In the genomic region with DNA sequence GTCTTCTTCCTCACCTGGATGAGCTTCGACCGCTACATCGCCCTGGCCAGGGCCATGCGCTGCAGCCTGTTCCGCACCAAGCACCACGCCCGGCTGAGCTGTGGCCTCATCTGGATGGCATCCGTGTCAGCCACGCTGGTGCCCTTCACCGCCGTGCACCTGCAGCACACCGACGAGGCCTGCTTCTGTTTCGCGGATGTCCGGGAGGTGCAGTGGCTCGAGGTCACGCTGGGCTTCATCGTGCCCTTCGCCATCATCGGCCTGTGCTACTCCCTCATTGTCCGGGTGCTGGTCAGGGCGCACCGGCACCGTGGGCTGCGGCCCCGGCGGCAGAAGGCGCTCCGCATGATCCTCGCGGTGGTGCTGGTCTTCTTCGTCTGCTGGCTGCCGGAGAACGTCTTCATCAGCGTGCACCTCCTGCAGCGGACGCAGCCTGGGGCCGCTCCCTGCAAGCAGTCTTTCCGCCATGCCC, we compare ENCODE assay signal across 1 cellular context.
A peak's percentile ranks its signal among the peaks of the same experiment; 100 is the strongest.
TF ChIP-seq lines count a peak whose summit lies in the region.

No MANE protein-coding gene starts in this region.

TF ChIP-seq in HepG2, 621 proteins besides CTCF, POLR2A, EP300 and RAD21 (continues in another document):
- TF ChIP-seq GTF2F1 (IDR thresholded peaks at IDR 0.05; ENCODE audit: low read length): no peak
- TF ChIP-seq FOXA1 (IDR thresholded peaks at IDR 0.05): no peak
- TF ChIP-seq FOXA1 (CRISPR knock-in tag; IDR thresholded peaks at IDR 0.05): no peak
- peak; percentile 2; the same call in 1 of the 2 replicates for TF ChIP-seq MTA1 (CRISPR knock-in tag; IDR thresholded peaks at IDR 0.05; ENCODE audit: borderline replicate concordance)
- peak; percentile 71 for TF ChIP-seq RBFOX2 (IDR thresholded peaks at IDR 0.05; ENCODE audit: low read depth, low read length)
- no peak for TF ChIP-seq ZNF562 (CRISPR knock-in tag; IDR thresholded peaks at IDR 0.05; ENCODE audit: borderline replicate concordance)
- TF ChIP-seq, protein P1, sequence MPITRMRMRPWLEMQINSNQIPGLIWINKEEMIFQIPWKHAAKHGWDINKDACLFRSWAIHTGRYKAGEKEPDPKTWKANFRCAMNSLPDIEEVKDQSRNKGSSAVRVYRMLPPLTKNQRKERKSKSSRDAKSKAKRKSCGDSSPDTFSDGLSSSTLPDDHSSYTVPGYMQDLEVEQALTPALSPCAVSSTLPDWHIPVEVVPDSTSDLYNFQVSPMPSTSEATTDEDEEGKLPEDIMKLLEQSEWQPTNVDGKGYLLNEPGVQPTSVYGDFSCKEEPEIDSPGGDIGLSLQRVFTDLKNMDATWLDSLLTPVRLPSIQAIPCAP (CRISPR knock-in tag; IDR thresholded peaks at IDR 0.05; ENCODE audit: low read depth): no peak
- 0 out of 2 replicates have a peak, but pooled peaks have one; percentile 15 for TF ChIP-seq DZIP1 (CRISPR knock-in tag; IDR thresholded peaks at IDR 0.05)
- TF ChIP-seq AGO2 (optimal IDR thresholded peaks at IDR 0.05; ENCODE audit: low read depth, low read length): peak; percentile 89
- no peak for TF ChIP-seq ZNF800 (CRISPR knock-in tag; IDR thresholded peaks at IDR 0.05)
- TF ChIP-seq, protein P2, sequence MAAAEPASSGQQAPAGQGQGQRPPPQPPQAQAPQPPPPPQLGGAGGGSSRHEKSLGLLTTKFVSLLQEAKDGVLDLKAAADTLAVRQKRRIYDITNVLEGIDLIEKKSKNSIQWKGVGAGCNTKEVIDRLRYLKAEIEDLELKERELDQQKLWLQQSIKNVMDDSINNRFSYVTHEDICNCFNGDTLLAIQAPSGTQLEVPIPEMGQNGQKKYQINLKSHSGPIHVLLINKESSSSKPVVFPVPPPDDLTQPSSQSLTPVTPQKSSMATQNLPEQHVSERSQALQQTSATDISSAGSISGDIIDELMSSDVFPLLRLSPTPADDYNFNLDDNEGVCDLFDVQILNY (CRISPR knock-in tag; conservative IDR thresholded peaks at IDR 0.05): no peak
- no peak for TF ChIP-seq YY1 (IDR thresholded peaks at IDR 0.05; ENCODE audit: insufficient read depth, insufficient replicate concordance, low read depth, low read length)
- TF ChIP-seq, protein P3, sequence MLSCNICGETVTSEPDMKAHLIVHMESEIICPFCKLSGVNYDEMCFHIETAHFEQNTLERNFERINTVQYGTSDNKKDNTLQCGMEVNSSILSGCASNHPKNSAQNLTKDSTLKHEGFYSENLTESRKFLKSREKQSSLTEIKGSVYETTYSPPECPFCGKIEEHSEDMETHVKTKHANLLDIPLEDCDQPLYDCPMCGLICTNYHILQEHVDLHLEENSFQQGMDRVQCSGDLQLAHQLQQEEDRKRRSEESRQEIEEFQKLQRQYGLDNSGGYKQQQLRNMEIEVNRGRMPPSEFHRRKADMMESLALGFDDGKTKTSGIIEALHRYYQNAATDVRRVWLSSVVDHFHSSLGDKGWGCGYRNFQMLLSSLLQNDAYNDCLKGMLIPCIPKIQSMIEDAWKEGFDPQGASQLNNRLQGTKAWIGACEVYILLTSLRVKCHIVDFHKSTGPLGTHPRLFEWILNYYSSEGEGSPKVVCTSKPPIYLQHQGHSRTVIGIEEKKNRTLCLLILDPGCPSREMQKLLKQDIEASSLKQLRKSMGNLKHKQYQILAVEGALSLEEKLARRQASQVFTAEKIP (CRISPR knock-in tag; IDR thresholded peaks at IDR 0.05; ENCODE audit: borderline replicate concordance): no peak
- no peak for TF ChIP-seq ARNT2 (CRISPR knock-in tag; IDR thresholded peaks at IDR 0.05; ENCODE audit: low read depth)
- TF ChIP-seq HCFC1 (IDR thresholded peaks at IDR 0.05; ENCODE audit: low read depth, low read length): no peak
- peak; percentile 94 for TF ChIP-seq ZBTB38 (CRISPR knock-in tag; IDR thresholded peaks at IDR 0.05)
- TF ChIP-seq KLF13 (CRISPR knock-in tag; IDR thresholded peaks at IDR 0.05): 0 out of 2 replicates have a peak, but pooled peaks have one; percentile 23
- TF ChIP-seq ZMAT3 (CRISPR knock-in tag; conservative IDR thresholded peaks at IDR 0.05): no peak
- TF ChIP-seq ZNF768 (CRISPR knock-in tag; IDR thresholded peaks at IDR 0.05): peak; percentile 20; the same call in 1 of the 2 replicates
- TF ChIP-seq MYC (CRISPR knock-in tag; IDR thresholded peaks at IDR 0.05; ENCODE audit: borderline replicate concordance): no peak
- TF ChIP-seq ZNF550 (CRISPR knock-in tag; IDR thresholded peaks at IDR 0.05; ENCODE audit: borderline replicate concordance): no peak
- TF ChIP-seq DMTF1 (CRISPR knock-in tag; IDR thresholded peaks at IDR 0.05): no peak
- TF ChIP-seq SMAD9 (CRISPR knock-in tag; IDR thresholded peaks at IDR 0.05): no peak
- TF ChIP-seq KDM6A (CRISPR knock-in tag; IDR thresholded peaks at IDR 0.05; ENCODE audit: low read depth): no peak
- TF ChIP-seq, protein P4, sequence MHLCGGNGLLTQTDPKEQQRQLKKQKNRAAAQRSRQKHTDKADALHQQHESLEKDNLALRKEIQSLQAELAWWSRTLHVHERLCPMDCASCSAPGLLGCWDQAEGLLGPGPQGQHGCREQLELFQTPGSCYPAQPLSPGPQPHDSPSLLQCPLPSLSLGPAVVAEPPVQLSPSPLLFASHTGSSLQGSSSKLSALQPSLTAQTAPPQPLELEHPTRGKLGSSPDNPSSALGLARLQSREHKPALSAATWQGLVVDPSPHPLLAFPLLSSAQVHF (CRISPR knock-in tag; IDR thresholded peaks at IDR 0.05): 0 out of 2 replicates have a peak, but pooled peaks have one; percentile 28
- TF ChIP-seq, protein P5, sequence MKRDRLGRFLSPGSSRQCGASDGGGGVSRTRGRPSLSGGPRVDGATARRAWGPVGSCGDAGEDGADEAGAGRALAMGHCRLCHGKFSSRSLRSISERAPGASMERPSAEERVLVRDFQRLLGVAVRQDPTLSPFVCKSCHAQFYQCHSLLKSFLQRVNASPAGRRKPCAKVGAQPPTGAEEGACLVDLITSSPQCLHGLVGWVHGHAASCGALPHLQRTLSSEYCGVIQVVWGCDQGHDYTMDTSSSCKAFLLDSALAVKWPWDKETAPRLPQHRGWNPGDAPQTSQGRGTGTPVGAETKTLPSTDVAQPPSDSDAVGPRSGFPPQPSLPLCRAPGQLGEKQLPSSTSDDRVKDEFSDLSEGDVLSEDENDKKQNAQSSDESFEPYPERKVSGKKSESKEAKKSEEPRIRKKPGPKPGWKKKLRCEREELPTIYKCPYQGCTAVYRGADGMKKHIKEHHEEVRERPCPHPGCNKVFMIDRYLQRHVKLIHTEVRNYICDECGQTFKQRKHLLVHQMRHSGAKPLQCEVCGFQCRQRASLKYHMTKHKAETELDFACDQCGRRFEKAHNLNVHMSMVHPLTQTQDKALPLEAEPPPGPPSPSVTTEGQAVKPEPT (CRISPR knock-in tag; IDR thresholded peaks at IDR 0.05; ENCODE audit: low read depth): no peak
- TF ChIP-seq, protein P6, sequence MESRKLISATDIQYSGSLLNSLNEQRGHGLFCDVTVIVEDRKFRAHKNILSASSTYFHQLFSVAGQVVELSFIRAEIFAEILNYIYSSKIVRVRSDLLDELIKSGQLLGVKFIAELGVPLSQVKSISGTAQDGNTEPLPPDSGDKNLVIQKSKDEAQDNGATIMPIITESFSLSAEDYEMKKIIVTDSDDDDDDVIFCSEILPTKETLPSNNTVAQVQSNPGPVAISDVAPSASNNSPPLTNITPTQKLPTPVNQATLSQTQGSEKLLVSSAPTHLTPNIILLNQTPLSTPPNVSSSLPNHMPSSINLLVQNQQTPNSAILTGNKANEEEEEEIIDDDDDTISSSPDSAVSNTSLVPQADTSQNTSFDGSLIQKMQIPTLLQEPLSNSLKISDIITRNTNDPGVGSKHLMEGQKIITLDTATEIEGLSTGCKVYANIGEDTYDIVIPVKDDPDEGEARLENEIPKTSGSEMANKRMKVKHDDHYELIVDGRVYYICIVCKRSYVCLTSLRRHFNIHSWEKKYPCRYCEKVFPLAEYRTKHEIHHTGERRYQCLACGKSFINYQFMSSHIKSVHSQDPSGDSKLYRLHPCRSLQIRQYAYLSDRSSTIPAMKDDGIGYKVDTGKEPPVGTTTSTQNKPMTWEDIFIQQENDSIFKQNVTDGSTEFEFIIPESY (CRISPR knock-in tag; IDR thresholded peaks at IDR 0.05): peak; percentile 76; the same call in 1 of the 2 replicates
- TF ChIP-seq ZNF225 (CRISPR knock-in tag; IDR thresholded peaks at IDR 0.05): 0 out of 2 replicates have a peak, but pooled peaks have one; percentile 44
- no peak for TF ChIP-seq THAP11 (CRISPR knock-in tag; IDR thresholded peaks at IDR 0.05)
- TF ChIP-seq ZSCAN5A (CRISPR knock-in tag; IDR thresholded peaks at IDR 0.05; ENCODE audit: borderline replicate concordance): no peak
- TF ChIP-seq JUNB (CRISPR knock-in tag; IDR thresholded peaks at IDR 0.05; ENCODE audit: borderline replicate concordance): no peak
- no peak for TF ChIP-seq POLR2G (IDR thresholded peaks at IDR 0.05; ENCODE audit: low read depth, low read length)
- no peak for TF ChIP-seq ARHGAP35 (CRISPR knock-in tag; IDR thresholded peaks at IDR 0.05; ENCODE audit: borderline replicate concordance)
- TF ChIP-seq, protein P7, sequence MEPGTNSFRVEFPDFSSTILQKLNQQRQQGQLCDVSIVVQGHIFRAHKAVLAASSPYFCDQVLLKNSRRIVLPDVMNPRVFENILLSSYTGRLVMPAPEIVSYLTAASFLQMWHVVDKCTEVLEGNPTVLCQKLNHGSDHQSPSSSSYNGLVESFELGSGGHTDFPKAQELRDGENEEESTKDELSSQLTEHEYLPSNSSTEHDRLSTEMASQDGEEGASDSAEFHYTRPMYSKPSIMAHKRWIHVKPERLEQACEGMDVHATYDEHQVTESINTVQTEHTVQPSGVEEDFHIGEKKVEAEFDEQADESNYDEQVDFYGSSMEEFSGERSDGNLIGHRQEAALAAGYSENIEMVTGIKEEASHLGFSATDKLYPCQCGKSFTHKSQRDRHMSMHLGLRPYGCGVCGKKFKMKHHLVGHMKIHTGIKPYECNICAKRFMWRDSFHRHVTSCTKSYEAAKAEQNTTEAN (CRISPR knock-in tag; conservative IDR thresholded peaks at IDR 0.05): no peak
- TF ChIP-seq ZKSCAN5 (CRISPR knock-in tag; IDR thresholded peaks at IDR 0.05): no peak
- peak; percentile 30; the same call in 1 of the 2 replicates for TF ChIP-seq ZNF619 (CRISPR knock-in tag; IDR thresholded peaks at IDR 0.05)
- no peak for TF ChIP-seq ZNF280B (CRISPR knock-in tag; IDR thresholded peaks at IDR 0.05; ENCODE audit: borderline replicate concordance)
